ENCODE assay signal across 1 cellular context in the genomic region with DNA sequence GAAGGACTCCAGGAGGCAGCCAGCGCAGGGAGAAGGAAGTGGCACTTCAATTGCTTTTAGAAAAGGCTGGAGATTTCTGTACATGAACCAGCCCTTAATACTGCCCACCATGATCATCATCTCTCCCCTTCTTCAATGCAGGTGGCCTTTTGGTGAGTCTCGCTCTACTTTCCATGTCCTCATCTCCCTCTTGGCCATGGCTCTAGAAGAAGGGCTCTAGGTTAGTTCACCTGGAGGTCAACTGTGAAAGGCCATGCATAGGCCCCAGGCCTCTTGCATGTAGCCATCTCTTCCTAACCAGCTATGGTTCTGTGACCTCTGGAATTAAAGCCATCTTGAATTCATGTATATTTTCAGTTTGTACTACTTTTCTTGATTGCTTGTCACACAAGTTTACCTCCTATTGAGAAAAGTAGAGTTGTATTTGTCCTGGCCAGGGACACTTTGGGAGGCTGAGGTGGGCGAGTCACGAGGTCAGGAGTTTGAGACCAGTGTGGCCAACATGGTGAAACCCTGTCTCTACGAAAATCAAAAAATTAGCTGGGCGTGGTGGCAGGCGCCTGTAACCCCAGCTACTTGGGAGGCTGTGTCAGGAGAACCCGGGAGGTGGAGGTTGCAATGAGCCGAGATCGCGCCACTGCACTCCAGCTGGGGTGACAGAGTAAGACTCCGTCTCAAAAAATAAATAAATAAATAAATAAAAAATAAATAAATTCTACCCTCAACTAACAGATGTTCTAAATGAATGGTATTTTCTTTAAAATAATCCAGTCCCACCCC.
TF ChIP-seq lines count a peak whose summit lies in the region.

No MANE protein-coding gene starts in this region.

TF ChIP-seq in K562, 482 proteins besides CTCF, POLR2A, EP300 and RAD21:
- TF ChIP-seq MLX (CRISPR knock-in tag; conservative IDR thresholded peaks at IDR 0.05) (no peak), KAT2B (IDR thresholded peaks at IDR 0.05; ENCODE audit: low read depth, low read length) (no peak), SP1 (CRISPR knock-in tag; IDR thresholded peaks at IDR 0.05) (no peak), TFAM (CRISPR knock-in tag; conservative IDR thresholded peaks at IDR 0.05) (no peak), SREBF1 (IDR thresholded peaks at IDR 0.05; ENCODE audit: borderline replicate concordance, low read depth, low read length) (no peak), MAZ (CRISPR knock-in tag; conservative IDR thresholded peaks at IDR 0.05 in 1 of 2, IDR thresholded peaks at IDR 0.05 in 1 of 2) (no peak), FOXP1 (CRISPR knock-in tag; IDR thresholded peaks at IDR 0.05) (no peak), CHD4 (IDR thresholded peaks at IDR 0.05; ENCODE audit: insufficient read depth, insufficient replicate concordance, low read depth, low read length, poor library complexity, severe bottlenecking) (no peak), MTA3 (IDR thresholded peaks at IDR 0.05; ENCODE audit: borderline replicate concordance) (no peak), NFE2 (IDR thresholded peaks at IDR 0.05; ENCODE audit: low read depth) (no peak), ZNF639 (CRISPR knock-in tag; conservative IDR thresholded peaks at IDR 0.05 in 1 of 2, IDR thresholded peaks at IDR 0.05 in 1 of 2) (no peak), ZBED1 (IDR thresholded peaks at IDR 0.05) (no peak), ZEB2 (IDR thresholded peaks at IDR 0.05) (no peak), ZFP36 (IDR thresholded peaks at IDR 0.05; ENCODE audit: low read depth, low read length, partially characterized antibody) (no peak)
- TF ChIP-seq, protein P1, sequence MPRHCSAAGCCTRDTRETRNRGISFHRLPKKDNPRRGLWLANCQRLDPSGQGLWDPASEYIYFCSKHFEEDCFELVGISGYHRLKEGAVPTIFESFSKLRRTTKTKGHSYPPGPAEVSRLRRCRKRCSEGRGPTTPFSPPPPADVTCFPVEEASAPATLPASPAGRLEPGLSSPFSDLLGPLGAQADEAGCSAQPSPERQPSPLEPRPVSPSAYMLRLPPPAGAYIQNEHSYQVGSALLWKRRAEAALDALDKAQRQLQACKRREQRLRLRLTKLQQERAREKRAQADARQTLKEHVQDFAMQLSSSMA (CRISPR knock-in tag; IDR thresholded peaks at IDR 0.05) = no peak
- TF ChIP-seq, protein P2, sequence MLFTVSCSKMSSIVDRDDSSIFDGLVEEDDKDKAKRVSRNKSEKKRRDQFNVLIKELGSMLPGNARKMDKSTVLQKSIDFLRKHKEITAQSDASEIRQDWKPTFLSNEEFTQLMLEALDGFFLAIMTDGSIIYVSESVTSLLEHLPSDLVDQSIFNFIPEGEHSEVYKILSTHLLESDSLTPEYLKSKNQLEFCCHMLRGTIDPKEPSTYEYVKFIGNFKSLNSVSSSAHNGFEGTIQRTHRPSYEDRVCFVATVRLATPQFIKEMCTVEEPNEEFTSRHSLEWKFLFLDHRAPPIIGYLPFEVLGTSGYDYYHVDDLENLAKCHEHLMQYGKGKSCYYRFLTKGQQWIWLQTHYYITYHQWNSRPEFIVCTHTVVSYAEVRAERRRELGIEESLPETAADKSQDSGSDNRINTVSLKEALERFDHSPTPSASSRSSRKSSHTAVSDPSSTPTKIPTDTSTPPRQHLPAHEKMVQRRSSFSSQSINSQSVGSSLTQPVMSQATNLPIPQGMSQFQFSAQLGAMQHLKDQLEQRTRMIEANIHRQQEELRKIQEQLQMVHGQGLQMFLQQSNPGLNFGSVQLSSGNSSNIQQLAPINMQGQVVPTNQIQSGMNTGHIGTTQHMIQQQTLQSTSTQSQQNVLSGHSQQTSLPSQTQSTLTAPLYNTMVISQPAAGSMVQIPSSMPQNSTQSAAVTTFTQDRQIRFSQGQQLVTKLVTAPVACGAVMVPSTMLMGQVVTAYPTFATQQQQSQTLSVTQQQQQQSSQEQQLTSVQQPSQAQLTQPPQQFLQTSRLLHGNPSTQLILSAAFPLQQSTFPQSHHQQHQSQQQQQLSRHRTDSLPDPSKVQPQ (CRISPR knock-in tag; IDR thresholded peaks at IDR 0.05; ENCODE audit: borderline replicate concordance) = no peak
TF ChIP-seq in K562: peak in this region for 0.
